ENCODE assay signal across 1 cellular context in genomic region chr9:4984571-4985375, GRCh38.
TF ChIP-seq lines count a peak whose summit lies in the region.

Gene JAK2 (plus strand): TSS chr9:4985272. CDS start chr9:5021988, 36,716 bp downstream.

TF ChIP-seq in K562, 482 proteins besides CTCF, POLR2A, EP300 and RAD21 (continued from another document and continues in another):
- TF ChIP-seq ZBTB8A (IDR thresholded peaks at IDR 0.05; ENCODE audit: partially characterized antibody): no peak
- TF ChIP-seq NCOA4 (IDR thresholded peaks at IDR 0.05; ENCODE audit: partially characterized antibody): no peak
- peak; percentile 27; the same call in 1 of the 2 replicates for TF ChIP-seq FOXP1 (CRISPR knock-in tag; IDR thresholded peaks at IDR 0.05)
- no peak for TF ChIP-seq HOXB6 (CRISPR knock-in tag; IDR thresholded peaks at IDR 0.05; ENCODE audit: borderline replicate concordance)
- peak in 1 of 2 experiments; percentile 31; a peak in 1 of 4 replicates for TF ChIP-seq HDAC1 (IDR thresholded peaks at IDR 0.05)
- no peak for TF ChIP-seq NFE2 (IDR thresholded peaks at IDR 0.05; ENCODE audit: low read depth)
- TF ChIP-seq CAMTA2 (CRISPR knock-in tag; conservative IDR thresholded peaks at IDR 0.05): no peak
- peak; percentile 28 for TF ChIP-seq U2AF1 (optimal IDR thresholded peaks at IDR 0.05; ENCODE audit: low read depth, low read length)
- TF ChIP-seq E2F3 (CRISPR knock-in tag; IDR thresholded peaks at IDR 0.05): no peak
- no peak for TF ChIP-seq KLF1 (tag; IDR thresholded peaks at IDR 0.05)
- no peak for TF ChIP-seq SMARCA4 (IDR thresholded peaks at IDR 0.05)
- no peak for TF ChIP-seq CREB5 (CRISPR knock-in tag; IDR thresholded peaks at IDR 0.05)
- no peak for TF ChIP-seq RHOXF2B (CRISPR knock-in tag; conservative IDR thresholded peaks at IDR 0.05)
- TF ChIP-seq CC2D1A (IDR thresholded peaks at IDR 0.05): no peak
- TF ChIP-seq JUN (IDR thresholded peaks at IDR 0.05; ENCODE audit: borderline replicate concordance, low read depth, low read length): peak; percentile 83
- TF ChIP-seq JUN (CRISPR knock-in tag; IDR thresholded peaks at IDR 0.05; ENCODE audit: borderline replicate concordance): peak; percentile 64; the same call in 1 of the 2 replicates
- no peak for TF ChIP-seq CBX8 (IDR thresholded peaks at IDR 0.05; ENCODE audit: borderline replicate concordance, extremely low read depth, low read depth, low read length, poor library complexity, severe bottlenecking)
- no peak for TF ChIP-seq GTF2A2 (tag; IDR thresholded peaks at IDR 0.05)
- no peak for TF ChIP-seq ZNF518B (CRISPR knock-in tag; IDR thresholded peaks at IDR 0.05)
- no peak for TF ChIP-seq SLC30A9 (CRISPR knock-in tag; IDR thresholded peaks at IDR 0.05)
- TF ChIP-seq ZNF57 (CRISPR knock-in tag; IDR thresholded peaks at IDR 0.05): no peak
- TF ChIP-seq SIX5 (IDR thresholded peaks at IDR 0.05; ENCODE audit: borderline replicate concordance in 1 of 2, insufficient read depth in 1 of 2, low read depth in 1 of 2, low read length in 2 of 2): no peak
- 0 out of 4 replicates have a peak, but pooled peaks of 1 of the 2 experiments have one; percentile 32 for TF ChIP-seq KDM4B (IDR thresholded peaks at IDR 0.05; ENCODE audit: borderline replicate concordance in 2 of 2, low read depth in 1 of 2)
- no peak for TF ChIP-seq ZNF512 (tag; IDR thresholded peaks at IDR 0.05)
- peak; percentile 64 for TF ChIP-seq SMAD4 (CRISPR knock-in tag; conservative IDR thresholded peaks at IDR 0.05)
- TF ChIP-seq ARHGAP35 (IDR thresholded peaks at IDR 0.05; ENCODE audit: partially characterized antibody): no peak
- no peak for TF ChIP-seq ZBTB26 (CRISPR knock-in tag; IDR thresholded peaks at IDR 0.05)
- peak; percentile 84 for TF ChIP-seq SUPT5H (IDR thresholded peaks at IDR 0.05)
- TF ChIP-seq ATF2 (CRISPR knock-in tag; IDR thresholded peaks at IDR 0.05): no peak
- TF ChIP-seq FOXM1 (IDR thresholded peaks at IDR 0.05; ENCODE audit: low read depth): no peak
- 0 out of 2 replicates have a peak, but pooled peaks have one; percentile 8 for TF ChIP-seq FOXM1 (CRISPR knock-in tag; IDR thresholded peaks at IDR 0.05; ENCODE audit: low read depth)
- no peak for TF ChIP-seq RBM17 (IDR thresholded peaks at IDR 0.05; ENCODE audit: borderline replicate concordance, low read depth, low read length)
- TF ChIP-seq ZNF407 (IDR thresholded peaks at IDR 0.05; ENCODE audit: low read depth): no peak
- no peak for TF ChIP-seq BRF2 (IDR thresholded peaks at IDR 0.05; ENCODE audit: borderline replicate concordance, insufficient read depth, insufficient read length)
- TF ChIP-seq EWSR1 (IDR thresholded peaks at IDR 0.05; ENCODE audit: borderline replicate concordance, low read depth, partially characterized antibody): no peak
- no peak for TF ChIP-seq CBFA2T2 (conservative IDR thresholded peaks at IDR 0.05)
- no peak for TF ChIP-seq KLF6 (CRISPR knock-in tag; IDR thresholded peaks at IDR 0.05; ENCODE audit: borderline replicate concordance)
- no peak for TF ChIP-seq HNRNPUL1 (IDR thresholded peaks at IDR 0.05; ENCODE audit: low read length)
- TF ChIP-seq IFI16 (CRISPR knock-in tag; IDR thresholded peaks at IDR 0.05): no peak
- TF ChIP-seq ZSCAN32 (CRISPR knock-in tag; IDR thresholded peaks at IDR 0.05): no peak
- no peak for TF ChIP-seq ZNF311 (CRISPR knock-in tag; IDR thresholded peaks at IDR 0.05)
- TF ChIP-seq ZNF766 (CRISPR knock-in tag; conservative IDR thresholded peaks at IDR 0.05): no peak
- no peak for TF ChIP-seq ZNF146 (CRISPR knock-in tag; IDR thresholded peaks at IDR 0.05; ENCODE audit: unreplicated experiment)
- no peak for TF ChIP-seq ZNF583 (CRISPR knock-in tag; IDR thresholded peaks at IDR 0.05)
- TF ChIP-seq ZKSCAN1 (IDR thresholded peaks at IDR 0.05; ENCODE audit: low read depth, low read length): 0 out of 2 replicates have a peak, but pooled peaks have one; percentile 49
- TF ChIP-seq ZNF354B (CRISPR knock-in tag; IDR thresholded peaks at IDR 0.05): no peak
- no peak for TF ChIP-seq ZNF589 (CRISPR knock-in tag; IDR thresholded peaks at IDR 0.05; ENCODE audit: low read depth)
- TF ChIP-seq ZBTB17 (CRISPR knock-in tag; IDR thresholded peaks at IDR 0.05): no peak
- no peak for TF ChIP-seq PHB (CRISPR knock-in tag; IDR thresholded peaks at IDR 0.05)
- TF ChIP-seq ZNF75A (CRISPR knock-in tag; IDR thresholded peaks at IDR 0.05): no peak
- no peak for TF ChIP-seq NFIX (CRISPR knock-in tag; IDR thresholded peaks at IDR 0.05; ENCODE audit: low read depth)
- no peak for TF ChIP-seq PML (IDR thresholded peaks at IDR 0.05; ENCODE audit: low read length)
- TF ChIP-seq RFX5 (IDR thresholded peaks at IDR 0.05; ENCODE audit: low read depth, low read length): no peak
